In the genomic region with DNA sequence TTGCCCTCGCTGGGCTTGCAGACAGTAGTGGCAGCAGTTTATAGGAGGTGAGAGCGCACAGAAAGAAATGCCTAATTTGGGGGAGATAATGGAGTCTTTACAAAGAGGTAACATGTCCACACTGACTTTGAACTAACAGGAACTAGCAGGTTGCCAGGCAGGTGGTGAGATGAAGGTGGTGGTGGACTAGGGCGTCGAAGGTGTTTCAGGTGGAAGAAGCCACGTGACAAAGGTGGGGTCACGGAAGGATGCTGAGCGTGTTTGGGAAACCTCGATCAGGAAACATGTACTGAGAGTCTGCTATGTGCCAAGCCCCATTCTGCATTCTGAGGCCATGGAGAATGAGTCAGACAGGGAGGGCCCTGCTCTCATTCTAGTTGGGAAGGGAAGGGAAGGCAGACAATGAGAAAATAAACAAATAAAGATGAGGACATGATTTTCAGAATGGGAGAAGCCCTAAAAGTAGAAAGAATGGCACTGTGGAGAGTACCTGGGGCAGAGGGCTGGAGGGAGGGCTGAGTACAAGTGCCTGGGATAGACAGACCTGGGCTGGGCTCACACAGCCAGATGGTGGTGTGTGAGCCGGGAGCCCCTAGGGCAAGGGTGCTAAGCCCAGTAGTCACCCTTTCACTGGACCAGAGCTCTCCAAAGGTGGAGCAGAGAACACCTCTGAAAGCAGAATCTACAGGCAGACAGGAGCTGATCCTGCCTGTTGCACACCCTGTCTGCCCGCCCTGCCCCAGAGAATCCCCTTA, we compare ENCODE assay signal across 1 cellular context.
TF ChIP-seq lines count a peak whose summit lies in the region.

No MANE protein-coding gene starts in this region.

TF ChIP-seq in H1, 55 proteins besides CTCF, POLR2A, EP300 and RAD21:
- TF ChIP-seq TCF12 (IDR thresholded peaks at IDR 0.05; ENCODE audit: low read depth, low read length) (no peak), EZH2 (IDR thresholded peaks at IDR 0.05; ENCODE audit: low read depth, low read length, severe bottlenecking) (no peak), YY1 (IDR thresholded peaks at IDR 0.05; ENCODE audit: low read depth, low read length) (no peak), NANOG (IDR thresholded peaks at IDR 0.05; ENCODE audit: insufficient read depth, low read depth, low read length, poor library complexity, severe bottlenecking) (no peak), CHD1 (IDR thresholded peaks at IDR 0.05; ENCODE audit: low read depth, low read length) (no peak), RXRA (IDR thresholded peaks at IDR 0.05; ENCODE audit: insufficient read depth, low read depth, low read length) (no peak), POLR2AphosphoS5 (IDR thresholded peaks at IDR 0.05; ENCODE audit: low read depth, low read length) (no peak), CBX5 (IDR thresholded peaks at IDR 0.05; ENCODE audit: low read depth, low read length) (no peak), CEBPB (IDR thresholded peaks at IDR 0.05; ENCODE audit: low read depth, low read length) (no peak), EGR1 (IDR thresholded peaks at IDR 0.05; ENCODE audit: borderline replicate concordance, low read depth, low read length) (no peak), CBX8 (IDR thresholded peaks at IDR 0.05; ENCODE audit: borderline replicate concordance, low read depth, low read length) (no peak), BCL11A (IDR thresholded peaks at IDR 0.05; ENCODE audit: low read depth in 2 of 2, low read length in 2 of 2) (no peak), KDM1A (IDR thresholded peaks at IDR 0.05; ENCODE audit: borderline replicate concordance, low read length) (no peak), ZNF274 (IDR thresholded peaks at IDR 0.05; ENCODE audit: borderline replicate concordance, extremely low read depth, low read length) (no peak), KDM4A (IDR thresholded peaks at IDR 0.05; ENCODE audit: low read depth, low read length, severe bottlenecking) (no peak), TEAD4 (IDR thresholded peaks at IDR 0.05; ENCODE audit: low read depth, low read length) (no peak)
- TF ChIP-seq, protein P1, sequence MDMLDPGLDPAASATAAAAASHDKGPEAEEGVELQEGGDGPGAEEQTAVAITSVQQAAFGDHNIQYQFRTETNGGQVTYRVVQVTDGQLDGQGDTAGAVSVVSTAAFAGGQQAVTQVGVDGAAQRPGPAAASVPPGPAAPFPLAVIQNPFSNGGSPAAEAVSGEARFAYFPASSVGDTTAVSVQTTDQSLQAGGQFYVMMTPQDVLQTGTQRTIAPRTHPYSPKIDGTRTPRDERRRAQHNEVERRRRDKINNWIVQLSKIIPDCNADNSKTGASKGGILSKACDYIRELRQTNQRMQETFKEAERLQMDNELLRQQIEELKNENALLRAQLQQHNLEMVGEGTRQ (IDR thresholded peaks at IDR 0.05; ENCODE audit: low read length): no peak
- TF ChIP-seq, protein P2, sequence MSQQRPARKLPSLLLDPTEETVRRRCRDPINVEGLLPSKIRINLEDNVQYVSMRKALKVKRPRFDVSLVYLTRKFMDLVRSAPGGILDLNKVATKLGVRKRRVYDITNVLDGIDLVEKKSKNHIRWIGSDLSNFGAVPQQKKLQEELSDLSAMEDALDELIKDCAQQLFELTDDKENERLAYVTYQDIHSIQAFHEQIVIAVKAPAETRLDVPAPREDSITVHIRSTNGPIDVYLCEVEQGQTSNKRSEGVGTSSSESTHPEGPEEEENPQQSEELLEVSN (IDR thresholded peaks at IDR 0.05): no peak
